ENCODE assay signal across 17 cellular contexts in genomic region chr11:113697798-113698407, GRCh38. TPM values are rescaled to one million over a fixed set of nuclear protein-coding genes. Genes with fewer than 3 reads are reported as not detected.
"Had no signal": no experiment of that assay in that cellular context is flagged by ENCODE, and none has a peak within 500 bp of the region (broad histone marks: within the 10 kb centered on the region; RNA-seq: fewer than 3 reads in every experiment).

No MANE protein-coding gene starts in this region.

- H3K4me3 ChIP-seq: gastroesophageal sphincter, lung had no signal

- H3K27me3 ChIP-seq: gastroesophageal sphincter had no signal

- H3K27ac ChIP-seq: epithelial cell of prostate, gastroesophageal sphincter, parathyroid adenoma had no signal

- H3K9me3 ChIP-seq: gastroesophageal sphincter had no signal

- DNase-seq: activated B cell treated with CpG ODN at 0.5 μM for 24 hours; activated CD4-positive, alpha-beta T cell treated with anti-CD3 and anti-CD28 coated beads for 48 hours; activated CD8-positive, alpha-beta T cell treated with anti-CD3 and anti-CD28 coated beads for 36 hours; activated effector memory CD4-positive, alpha-beta T cell treated with Interleukin-2 at 50 U/mL for 16 hours; activated T-cell treated with anti-CD3 and anti-CD28 coated beads, Interleukin-2, amount 50 U/mL, for 4 hours; amygdala; effector memory CD8-positive, alpha-beta T cell; naive B cell; stimulated activated CD4-positive, alpha-beta T cell treated with anti-CD3 and anti-CD28 coated beads, Interleukin-12 subunit alpha, Interleukin-12 subunit beta, amount 100 ng/mL, for 4 hours; T-helper 1 cell had no signal

- ATAC-seq: activated CD8-positive, alpha-beta T cell treated with anti-CD3 and anti-CD28 coated beads for 36 hours; activated T-cell treated with anti-CD3 and anti-CD28 coated beads, Interleukin-2, amount 50 U/mL, for 4 hours; effector memory CD8-positive, alpha-beta T cell; gastroesophageal sphincter; stimulated activated effector memory CD8-positive, alpha-beta T cell treated with anti-CD3 and anti-CD28 coated beads, Interleukin-12 subunit alpha, Interleukin-12 subunit beta, amount 100 ng/mL, for 72 hours had no signal

- H3K4me1 ChIP-seq: gastroesophageal sphincter, parathyroid adenoma had no signal

- FAIRE-seq: islet of Langerhans had no signal

RNA-seq across cellular contexts. Expression of gene TMPRSS5, which starts 8.2 kb away (rescaled TPM):
- total RNA-seq: renal cortical epithelial cell had no signal
